8 cellular contexts compared by ENCODE assay signal in the genomic region with DNA sequence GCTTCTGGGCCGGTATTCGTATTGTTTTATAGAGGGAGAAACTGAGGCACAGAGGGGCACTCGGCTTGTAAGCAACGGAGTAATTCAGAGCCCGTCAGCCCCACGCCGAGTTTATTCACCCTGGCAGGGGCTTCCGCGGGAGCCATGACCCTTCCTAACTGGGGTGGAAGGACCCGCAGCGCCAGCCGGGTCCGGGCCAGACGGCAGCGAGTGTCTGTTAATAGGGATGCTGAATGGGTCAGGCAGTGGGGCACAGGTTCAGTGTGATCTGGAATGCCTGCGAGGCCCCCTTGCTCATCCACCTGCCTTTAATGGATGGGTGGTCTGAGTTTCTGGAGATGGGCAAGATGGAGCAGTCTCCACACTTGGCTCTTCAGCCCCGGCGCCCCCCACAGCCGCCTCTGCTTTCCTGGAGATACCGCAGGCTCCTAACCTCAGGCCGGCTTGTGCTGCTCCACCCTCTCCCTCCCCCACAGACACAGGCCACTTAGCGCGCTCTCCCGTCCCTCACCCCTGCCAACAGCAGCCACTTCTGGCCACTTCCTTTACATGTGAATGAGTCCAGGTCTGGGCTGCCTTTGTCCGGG.
DNase-seq lines count a peak whose midpoint lies in the region; ATAC-seq and TF ChIP-seq lines count a peak whose summit lies in the region.

No MANE protein-coding gene starts in this region.

- peak; percentile 47 for DNase-seq in activated CD4-positive, alpha-beta T cell treated with anti-CD3 and anti-CD28 coated beads for 36 hours
- DNase-seq in activated CD4-positive, alpha-beta T cell treated with anti-CD3 and anti-CD28 coated beads for 48 hours: no peak
- peak; percentile 35 for DNase-seq in activated gamma-delta T cell treated with Interleukin-2 at 50 U/mL for 16 hours
- peak; percentile 75 for DNase-seq in testis
- no peak for DNase-seq in NCI-H2107 treated with DMSO at 0.1 percent for 48 hours (lab: John Stamatoyannopoulos, UW; ENCODE audit: unreplicated experiment)
- DNase-seq in NCI-H146 (lab: John Stamatoyannopoulos, UW): no peak
- DNase-seq in NCI-H1436 (lab: John Stamatoyannopoulos, UW): no peak

- H3K27ac ChIP-seq in layer of hippocampus (ENCODE audit: low read depth, low read length) (peak overlapping the region; percentile 43), testis (peak overlapping the region; percentile 83 to 91)

- peaks cover 2% of the 10 kb centered on the region for H3K27me3 ChIP-seq in layer of hippocampus (ENCODE audit: control insufficient read depth, insufficient read depth, low read length)
- no peaks in the 10 kb centered on the region for H3K27me3 ChIP-seq in testis

- H3K27ac Mint-ChIP-seq in activated CD4-positive, alpha-beta T cell treated with anti-CD3 and anti-CD28 coated beads for 36 hours: no peak overlapping the region

- WGBS in testis, 2 donors: 4 to 6% methylated on average over 5 to 25 of the region's 25 CpGs

- no peaks in the 10 kb centered on the region for H3K9me3 Mint-ChIP-seq in activated CD4-positive, alpha-beta T cell treated with anti-CD3 and anti-CD28 coated beads for 36 hours (ENCODE audit: low read depth)

- no peaks in the 10 kb centered on the region for H3K9me3 ChIP-seq in testis

- peak overlapping the region; percentile 61 for H3K4me3 Mint-ChIP-seq in activated CD4-positive, alpha-beta T cell treated with anti-CD3 and anti-CD28 coated beads for 36 hours

- POLR2A ChIA-PET in activated CD4-positive, alpha-beta T cell treated with anti-CD3 and anti-CD28 coated beads for 36 hours (lab: Charles Lee): no interaction called here

- ATAC-seq in activated CD4-positive, alpha-beta T cell treated with anti-CD3 and anti-CD28 coated beads for 36 hours: no peak

- peaks cover 2% of the 10 kb centered on the region for H3K36me3 Mint-ChIP-seq in activated CD4-positive, alpha-beta T cell treated with anti-CD3 and anti-CD28 coated beads for 36 hours (ENCODE audit: low read depth)

- CTCF ChIA-PET in activated CD4-positive, alpha-beta T cell treated with anti-CD3 and anti-CD28 coated beads for 36 hours (lab: Charles Lee): no interaction called here

- intact Hi-C loops in activated CD4-positive, alpha-beta T cell treated with anti-CD3 and anti-CD28 coated beads for 36 hours (cut with DNase I, micrococcal nuclease): loop anchor here in 1 of 2 experiments (10.0 kb wide), 1 partner anchor 62 kb away; no protein-coding TSS in a partner anchor
- intact Hi-C loops in testis (cut with DNase I; ENCODE audit: low total_unique reads): no loop called here

- peaks cover 47% of the 10 kb centered on the region for H3K4me1 Mint-ChIP-seq in activated CD4-positive, alpha-beta T cell treated with anti-CD3 and anti-CD28 coated beads for 36 hours

- no peak for TF ChIP-seq CTCF in testis (IDR thresholded peaks at IDR 0.05)

- H3K27me3 Mint-ChIP-seq in activated CD4-positive, alpha-beta T cell treated with anti-CD3 and anti-CD28 coated beads for 36 hours: peaks cover 52% of the 10 kb centered on the region

- TF ChIP-seq POLR2A in testis (IDR thresholded peaks at IDR 0.05): no peak

- no peaks in the 10 kb centered on the region for H3K36me3 ChIP-seq in testis (ENCODE audit: low read depth, missing control alignments)

- H3K4me1 ChIP-seq in testis: peaks cover 21% of the 10 kb centered on the region

- peak overlapping the region; percentile 58 to 60 for H3K4me3 ChIP-seq in testis

Comparison
In these comparisons a context has a peak if more than half of its experiments do, and no peak if none do; other contexts are left out.
1. DNase-seq: peak in activated CD4-positive, alpha-beta T cell treated with anti-CD3 and anti-CD28 coated beads for 36 hours (single experiment), activated gamma-delta T cell treated with Interleukin-2 at 50 U/mL for 16 hours (single experiment) and testis (single experiment); none in activated CD4-positive, alpha-beta T cell treated with anti-CD3 and anti-CD28 coated beads for 48 hours (single experiment), NCI-H2107 treated with DMSO at 0.1 percent for 48 hours (single experiment), NCI-H146 (single experiment) and NCI-H1436 (single experiment).